9 cellular contexts compared by ENCODE assay signal in the genomic region with DNA sequence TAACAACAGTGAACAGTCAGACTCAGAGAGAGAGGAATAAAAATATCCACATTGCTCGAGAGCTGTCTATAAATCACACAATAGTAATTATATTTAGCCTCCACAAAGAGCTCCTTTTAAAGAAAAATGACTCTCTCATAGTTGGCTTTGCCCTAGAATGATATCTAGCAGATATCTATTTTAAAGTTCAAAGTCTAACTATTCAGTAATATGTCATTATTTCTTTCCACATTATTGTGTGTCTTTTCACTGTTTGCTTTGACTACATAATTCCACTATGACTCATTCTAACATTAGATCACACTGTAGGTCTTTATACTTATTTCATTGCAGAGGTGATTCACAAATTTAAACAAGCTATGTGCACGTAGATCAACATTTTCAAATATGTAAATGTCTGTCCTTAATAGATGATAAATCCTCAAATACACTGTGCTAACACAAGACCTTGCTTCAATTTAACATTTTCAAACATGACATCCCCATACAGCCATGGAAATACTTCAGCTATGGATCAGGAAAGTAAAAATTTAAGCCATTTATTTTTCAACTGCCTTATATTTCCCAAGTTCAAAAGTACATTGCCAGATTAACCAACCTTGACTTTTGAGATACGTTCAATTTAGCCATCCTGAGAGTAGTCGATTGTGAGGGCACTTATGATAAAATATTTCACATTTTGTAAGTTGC.
DNase-seq lines count a peak whose midpoint lies in the region; ATAC-seq and TF ChIP-seq lines count a peak whose summit lies in the region.
"Had no signal": no experiment of that assay in that cellular context is flagged by ENCODE, and none has a peak within 500 bp of the region (broad histone marks: within the 10 kb centered on the region; RNA-seq: fewer than 3 reads in every experiment).

No MANE protein-coding gene starts in this region.

- H3K27ac Mint-ChIP-seq in HFFc6 (peak overlapping the region; percentile 94), WTC11 (no peak overlapping the region)

- H3K27me3 ChIP-seq in liver (ENCODE audit: control insufficient read depth in 4 of 4, insufficient read depth in 4 of 4, low read length in 3 of 4), result no peaks in the 10 kb centered on the region

- H3K27me3 Mint-ChIP-seq in HFFc6 (ENCODE audit: insufficient read depth), result no peaks in the 10 kb centered on the region
- no peaks in the 10 kb centered on the region for H3K27me3 Mint-ChIP-seq in WTC11 (ENCODE audit: low read depth)

- ATAC-seq in WTC11 (no peak), GM18502 (IDR thresholded peaks at IDR 0.05; ENCODE audit: poor library complexity, unreplicated experiment) (no peak)

- no peak overlapping the region for H3K27ac ChIP-seq in liver (ENCODE audit: low read depth in 1 of 2, low read length in 2 of 2)

- 74% methylated on average over 4 of the region's 4 CpGs for WGBS in liver

- no peaks in the 10 kb centered on the region for H3K4me1 ChIP-seq in liver (ENCODE audit: control insufficient read depth in 4 of 4, insufficient read depth in 4 of 4, low read length in 3 of 4)

- H3K9me3 Mint-ChIP-seq in HFFc6 (no peaks in the 10 kb centered on the region), WTC11 (peaks cover 9% of the 10 kb centered on the region)

- H3K36me3 Mint-ChIP-seq in HFFc6 (ENCODE audit: low read depth) (peaks cover 14% of the 10 kb centered on the region; the same call in 1 of the 2 replicates), WTC11 (0 out of 2 replicates have a peak, but pooled peaks cover 3% of the 10 kb centered on the region)

- H3K4me3 ChIP-seq in AG04449 (ENCODE audit: low read depth, low read length) (no peak overlapping the region), astrocyte of the spinal cord (ENCODE audit: low read depth, low read length) (no peak overlapping the region), liver (ENCODE audit: low read depth in 1 of 3, low read length in 3 of 3) (no peak overlapping the region)

- no peak for TF ChIP-seq CTCF in AG04449 (IDR thresholded peaks at IDR 0.05; ENCODE audit: insufficient read depth, low read length, missing control alignments)
- TF ChIP-seq CTCF in HFFc6 (IDR thresholded peaks at IDR 0.05), result no peak
- no peak for TF ChIP-seq CTCF in astrocyte of the spinal cord (IDR thresholded peaks at IDR 0.05; ENCODE audit: low read depth, low read length)
- no peak for TF ChIP-seq CTCF in liver (IDR thresholded peaks at IDR 0.05; ENCODE audit: low read depth, low read length, missing input control)
- no peak for TF ChIP-seq CTCF in GM20000 (IDR thresholded peaks at IDR 0.05; ENCODE audit: extremely low read depth, missing control alignments)
- TF ChIP-seq CTCF in WTC11 (IDR thresholded peaks at IDR 0.05), result no peak

- POLR2A ChIA-PET in AG04449 (lab: Yijun Ruan, JAX) (no interaction called here), WTC11 (lab: Charles Lee) (no interaction called here)

- in situ Hi-C loops in astrocyte of the spinal cord (cut with HindIII; ENCODE audit: low sequenced_read_pairs), result no loop called here

- H3K4me1 Mint-ChIP-seq in HFFc6 (ENCODE audit: low read depth) (peaks cover 53% of the 10 kb centered on the region), WTC11 (no peaks in the 10 kb centered on the region)

- H3K9me3 ChIP-seq in liver (ENCODE audit: control insufficient read depth in 4 of 4, low read length in 3 of 4), result no peaks in the 10 kb centered on the region

- no peak for TF ChIP-seq RAD21 in liver (IDR thresholded peaks at IDR 0.05)

- CTCF ChIA-PET in AG04449 (lab: Yijun Ruan, JAX) (no interaction called here), WTC11 (lab: Charles Lee) (no interaction called here)

- intact Hi-C loops in posterior vena cava (cut with DNase I), result no loop called here

- peak overlapping the region; percentile 60 for H3K4me3 Mint-ChIP-seq in HFFc6
- no peak overlapping the region for H3K4me3 Mint-ChIP-seq in WTC11

- H3K36me3 ChIP-seq in liver (ENCODE audit: control insufficient read depth in 4 of 4, insufficient read depth in 3 of 4, low read depth in 1 of 4, low read length in 3 of 4), result no peaks in the 10 kb centered on the region

- DNase-seq in AG04449 (ENCODE audit: low read depth, low spot score) (peak; percentile 40), HFFc6 (peak; percentile 78), astrocyte of the spinal cord (ENCODE audit: low read depth, low spot score) (peak; percentile 89), GM20000 (ENCODE audit: low spot score) (no peak), WTC11 (ENCODE audit: low spot score) (no peak), posterior vena cava (ENCODE audit: low spot score) (no peak)
- DNase-seq: NCI-H82 had no signal

- H3K9ac ChIP-seq in liver (ENCODE audit: low read depth in 1 of 2, low read length in 2 of 2), result no peak overlapping the region

TF ChIP-seq in liver, 16 proteins besides CTCF, POLR2A, EP300 and RAD21 (continues in another document):
- no peak for TF ChIP-seq SP1 (IDR thresholded peaks at IDR 0.05)
- peak; percentile 33 to 66 for TF ChIP-seq JUND (IDR thresholded peaks at IDR 0.05)
- TF ChIP-seq ZBTB33 (IDR thresholded peaks at IDR 0.05), result no peak

TF ChIP-seq in WTC11, 78 proteins besides CTCF, POLR2A, EP300 and RAD21:
- TF ChIP-seq ZNF219 (CRISPR knock-in tag; IDR thresholded peaks at IDR 0.05; ENCODE audit: borderline replicate concordance), result no peak
- no peak for TF ChIP-seq FOXP4 (CRISPR knock-in tag; IDR thresholded peaks at IDR 0.05)
- no peak for TF ChIP-seq ZBTB43 (CRISPR knock-in tag; IDR thresholded peaks at IDR 0.05)
- no peak for TF ChIP-seq ZNF396 (CRISPR knock-in tag; IDR thresholded peaks at IDR 0.05; ENCODE audit: borderline replicate concordance)

Comparison
In these comparisons a context has a peak if more than half of its experiments do, and no peak if none do; other contexts are left out.
1. DNase-seq: peak in AG04449 (single experiment), HFFc6 (single experiment) and astrocyte of the spinal cord (single experiment); none in GM20000 (single experiment), WTC11 (single experiment) and posterior vena cava (single experiment).